In the genomic region with DNA sequence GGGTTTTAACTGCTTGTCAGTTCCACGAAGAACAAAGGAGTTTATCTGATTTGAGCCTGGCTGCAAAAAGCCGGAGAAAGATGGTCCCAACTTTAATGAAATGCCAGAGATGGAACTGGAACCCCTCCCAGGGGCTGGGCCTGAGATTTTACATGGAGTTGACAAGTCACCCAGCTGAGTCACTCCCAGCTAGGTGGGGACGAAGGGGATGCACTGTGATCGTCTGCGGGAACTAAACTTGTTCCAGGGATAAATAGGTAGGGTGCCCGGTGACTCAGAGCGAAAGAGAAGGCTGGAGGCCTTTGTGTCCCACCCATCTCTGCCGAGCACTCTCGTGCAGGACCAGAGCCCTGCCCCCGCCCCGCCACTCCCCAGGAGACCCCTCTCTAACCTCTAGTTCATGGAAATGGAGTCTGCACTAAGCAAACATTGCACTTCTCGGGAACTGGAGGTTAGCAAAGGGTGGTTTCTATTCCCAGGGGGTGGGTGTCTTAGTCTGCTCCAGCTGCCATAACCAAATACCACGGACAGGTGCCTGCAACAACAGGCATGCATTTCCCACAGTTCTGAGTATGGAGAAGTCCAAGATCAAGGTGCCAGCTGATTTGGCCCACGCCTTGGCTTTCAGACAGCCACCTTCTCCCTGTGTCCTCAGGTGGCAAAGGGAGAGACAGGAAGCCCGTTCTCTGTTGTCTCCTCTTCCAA, we compare ENCODE assay signal across 1 cellular context.
TF ChIP-seq lines count a peak whose summit lies in the region.

No MANE protein-coding gene starts in this region.

TF ChIP-seq in neural cell, 6 proteins besides CTCF, POLR2A, EP300 and RAD21 (continued from another document):
- TF ChIP-seq, protein P1, sequence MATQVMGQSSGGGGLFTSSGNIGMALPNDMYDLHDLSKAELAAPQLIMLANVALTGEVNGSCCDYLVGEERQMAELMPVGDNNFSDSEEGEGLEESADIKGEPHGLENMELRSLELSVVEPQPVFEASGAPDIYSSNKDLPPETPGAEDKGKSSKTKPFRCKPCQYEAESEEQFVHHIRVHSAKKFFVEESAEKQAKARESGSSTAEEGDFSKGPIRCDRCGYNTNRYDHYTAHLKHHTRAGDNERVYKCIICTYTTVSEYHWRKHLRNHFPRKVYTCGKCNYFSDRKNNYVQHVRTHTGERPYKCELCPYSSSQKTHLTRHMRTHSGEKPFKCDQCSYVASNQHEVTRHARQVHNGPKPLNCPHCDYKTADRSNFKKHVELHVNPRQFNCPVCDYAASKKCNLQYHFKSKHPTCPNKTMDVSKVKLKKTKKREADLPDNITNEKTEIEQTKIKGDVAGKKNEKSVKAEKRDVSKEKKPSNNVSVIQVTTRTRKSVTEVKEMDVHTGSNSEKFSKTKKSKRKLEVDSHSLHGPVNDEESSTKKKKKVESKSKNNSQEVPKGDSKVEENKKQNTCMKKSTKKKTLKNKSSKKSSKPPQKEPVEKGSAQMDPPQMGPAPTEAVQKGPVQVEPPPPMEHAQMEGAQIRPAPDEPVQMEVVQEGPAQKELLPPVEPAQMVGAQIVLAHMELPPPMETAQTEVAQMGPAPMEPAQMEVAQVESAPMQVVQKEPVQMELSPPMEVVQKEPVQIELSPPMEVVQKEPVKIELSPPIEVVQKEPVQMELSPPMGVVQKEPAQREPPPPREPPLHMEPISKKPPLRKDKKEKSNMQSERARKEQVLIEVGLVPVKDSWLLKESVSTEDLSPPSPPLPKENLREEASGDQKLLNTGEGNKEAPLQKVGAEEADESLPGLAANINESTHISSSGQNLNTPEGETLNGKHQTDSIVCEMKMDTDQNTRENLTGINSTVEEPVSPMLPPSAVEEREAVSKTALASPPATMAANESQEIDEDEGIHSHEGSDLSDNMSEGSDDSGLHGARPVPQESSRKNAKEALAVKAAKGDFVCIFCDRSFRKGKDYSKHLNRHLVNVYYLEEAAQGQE (IDR thresholded peaks at IDR 0.05; ENCODE audit: borderline replicate concordance) = no peak
- no peak for TF ChIP-seq SMC3 (conservative IDR thresholded peaks at IDR 0.05; ENCODE audit: poor library complexity)
- TF ChIP-seq POLR2AphosphoS5 (IDR thresholded peaks at IDR 0.05) = no peak
- no peak for TF ChIP-seq EZH2 (IDR thresholded peaks at IDR 0.05; ENCODE audit: borderline replicate concordance, insufficient read depth, low read length, poor library complexity, severe bottlenecking)
- TF ChIP-seq TAF1 (IDR thresholded peaks at IDR 0.05; ENCODE audit: low read depth) = no peak
